ENCODE assay signal across 22 cellular contexts in genomic region chr4:142360657-142361056, GRCh38.
DNase-seq lines count a peak whose midpoint lies in the region; ATAC-seq and TF ChIP-seq lines count a peak whose summit lies in the region.
"Had no signal": no experiment of that assay in that cellular context is flagged by ENCODE, and none has a peak within 500 bp of the region (broad histone marks: within the 10 kb centered on the region; RNA-seq: fewer than 3 reads in every experiment).

No MANE protein-coding gene starts in this region.

- no peak overlapping the region for H3K4me2 ChIP-seq in PC-9

- H3K9me3 ChIP-seq in CD4-positive, alpha-beta T cell (ENCODE audit: control insufficient read depth, low read length) = no peaks in the 10 kb centered on the region
- H3K9me3 ChIP-seq in CD8-positive, alpha-beta T cell (ENCODE audit: low read length) = no peaks in the 10 kb centered on the region
- H3K9me3 ChIP-seq in PC-9 (ENCODE audit: insufficient read depth, low read depth) = no peaks in the 10 kb centered on the region
- H3K9me3 ChIP-seq in right cardiac atrium (ENCODE audit: control insufficient read depth, low read length) = no peaks in the 10 kb centered on the region

- H3K4me1 ChIP-seq in CD8-positive, alpha-beta T cell (ENCODE audit: insufficient read depth, low read length) = peaks cover 34% of the 10 kb centered on the region
- H3K4me1 ChIP-seq in PC-9 (replicated peaks; ENCODE audit: insufficient read depth) (no peaks in the 10 kb centered on the region), right cardiac atrium (ENCODE audit: control insufficient read depth, insufficient read depth, low read length) (peaks cover 1% of the 10 kb centered on the region)

- peak; percentile 29 to 49 for ATAC-seq in activated T-cell treated with anti-CD3 and anti-CD28 coated beads, Interleukin-2, amount 50 U/mL, for 4 hours
- ATAC-seq in CD4-positive, alpha-beta T cell (ENCODE audit: poor library complexity) = no peak
- ATAC-seq in CD8-positive, alpha-beta T cell = no peak
- ATAC-seq in central memory CD8-positive, alpha-beta T cell (replicated peaks; ENCODE audit: extremely low read depth, poor library complexity, severe bottlenecking) = no peak
- ATAC-seq in right cardiac atrium = no peak
- ATAC-seq: PC-3 had no signal

- intact Hi-C loops in CD4-positive, alpha-beta T cell (cut with DNase I, micrococcal nuclease) = loop anchor here in 1 of 2 experiments (5.0 kb wide), 1 partner anchor 202 kb away; no protein-coding TSS in a partner anchor
- intact Hi-C loops in CD8-positive, alpha-beta T cell (cut with DNase I, micrococcal nuclease) = no loop called here
- intact Hi-C loops in PC-9 (cut with micrococcal nuclease; ENCODE audit: unreplicated experiment) (no loop called here), right cardiac atrium (cut with DNase I) (no loop called here)

- no peaks in the 10 kb centered on the region for H3F3A ChIP-seq in PC-9 (ENCODE audit: insufficient read depth, low read depth)

- no peaks in the 10 kb centered on the region for H3K27me3 ChIP-seq in CD4-positive, alpha-beta T cell (ENCODE audit: control insufficient read depth, insufficient read depth, low read length)
- no peaks in the 10 kb centered on the region for H3K27me3 ChIP-seq in CD8-positive, alpha-beta T cell (ENCODE audit: insufficient read depth, low read length)
- H3K27me3 ChIP-seq in PC-9 (ENCODE audit: insufficient read depth, low read depth) (no peaks in the 10 kb centered on the region), right cardiac atrium (ENCODE audit: control insufficient read depth, insufficient read depth) (no peaks in the 10 kb centered on the region)

- H3K79me2 ChIP-seq in PC-9 (ENCODE audit: low read depth) = no peaks in the 10 kb centered on the region; the same call in 1 of the 2 replicates

- peak overlapping the region; percentile 7 for H3K27ac ChIP-seq in CD4-positive, alpha-beta T cell (ENCODE audit: low read depth, low read length)
- no peak overlapping the region for H3K27ac ChIP-seq in CD8-positive, alpha-beta T cell (ENCODE audit: low read depth, low read length)
- H3K27ac ChIP-seq in PC-9 = no peak overlapping the region
- no peak overlapping the region for H3K27ac ChIP-seq in right cardiac atrium (ENCODE audit: low read length)
- H3K27ac ChIP-seq: RWPE1 had no signal

- peaks cover 24% of the 10 kb centered on the region for H3K36me3 Mint-ChIP-seq in activated T-cell treated with anti-CD3 and anti-CD28 coated beads, Interleukin-2, amount 50 U/mL, for 4 hours (ENCODE audit: insufficient read depth)
- peaks cover 40% of the 10 kb centered on the region for H3K36me3 Mint-ChIP-seq in CD4-positive, alpha-beta T cell (ENCODE audit: low read depth)
- peaks cover 21% of the 10 kb centered on the region for H3K36me3 Mint-ChIP-seq in CD8-positive, alpha-beta T cell
- H3K36me3 Mint-ChIP-seq in central memory CD8-positive, alpha-beta T cell (ENCODE audit: insufficient read depth) = peaks cover 1% of the 10 kb centered on the region
- H3K36me3 Mint-ChIP-seq: IgD-negative memory B cell had no signal

- H3K27me3 Mint-ChIP-seq in activated T-cell treated with anti-CD3 and anti-CD28 coated beads, Interleukin-2, amount 50 U/mL, for 4 hours (ENCODE audit: low read depth) = no peaks in the 10 kb centered on the region
- H3K27me3 Mint-ChIP-seq in CD4-positive, alpha-beta T cell = no peaks in the 10 kb centered on the region
- no peaks in the 10 kb centered on the region for H3K27me3 Mint-ChIP-seq in CD8-positive, alpha-beta T cell (ENCODE audit: low read depth)
- no peaks in the 10 kb centered on the region for H3K27me3 Mint-ChIP-seq in central memory CD8-positive, alpha-beta T cell
- H3K27me3 Mint-ChIP-seq: IgD-negative memory B cell had no signal

- no peak for DNase-seq in activated T-cell treated with anti-CD3 and anti-CD28 coated beads, Interleukin-2, amount 50 U/mL, for 4 hours
- DNase-seq in activated T-cell treated with anti-CD3 and anti-CD28 coated beads for 4 hours (no peak), GM19238 (ENCODE audit: insufficient read length, low spot score) (no peak), PC-9 (no peak), right cardiac atrium (no peak)
- no peak for DNase-seq in CD4-positive, alpha-beta T cell
- no peak for DNase-seq in CD8-positive, alpha-beta T cell
- no peak for DNase-seq in central memory CD8-positive, alpha-beta T cell (ENCODE audit: low spot score in 2 of 2)
- DNase-seq: ACHN, C1 segment of cervical spinal cord, DMS153, EL, Karpas-422, NCI-H1048, NCI-H1436 treated with DMSO at 0.1 percent for 48 hours, NCI-H2029, NCI-H345, NCI-H524 treated with DMSO at 0.1 percent for 48 hours, PC-3, SIG-M5 had no signal

- 95% methylated on average over 1 of the region's 1 CpG for WGBS in right cardiac atrium

- H3K4me3 Mint-ChIP-seq in activated T-cell treated with anti-CD3 and anti-CD28 coated beads, Interleukin-2, amount 50 U/mL, for 4 hours = no peak overlapping the region
- H3K4me3 Mint-ChIP-seq in CD4-positive, alpha-beta T cell = peak overlapping the region; percentile 16
- no peak overlapping the region for H3K4me3 Mint-ChIP-seq in CD8-positive, alpha-beta T cell
- no peak overlapping the region for H3K4me3 Mint-ChIP-seq in central memory CD8-positive, alpha-beta T cell
- H3K4me3 Mint-ChIP-seq: IgD-negative memory B cell had no signal

- H3K4me1 Mint-ChIP-seq in activated T-cell treated with anti-CD3 and anti-CD28 coated beads, Interleukin-2, amount 50 U/mL, for 4 hours (ENCODE audit: low read depth) = peaks cover 83% of the 10 kb centered on the region
- peaks cover 92% of the 10 kb centered on the region for H3K4me1 Mint-ChIP-seq in CD4-positive, alpha-beta T cell (ENCODE audit: low read depth)
- H3K4me1 Mint-ChIP-seq in CD8-positive, alpha-beta T cell (ENCODE audit: low read depth) = peaks cover 77% of the 10 kb centered on the region
- peaks cover 63% of the 10 kb centered on the region for H3K4me1 Mint-ChIP-seq in central memory CD8-positive, alpha-beta T cell
- H3K4me1 Mint-ChIP-seq: IgD-negative memory B cell had no signal

- H2AFZ ChIP-seq in PC-9 = no peak overlapping the region

- BruUV-seq in PC-9 (replicated peaks; lab: Mats Ljungman, UMichigan) = no TSS peak

- H4K20me1 ChIP-seq in PC-9 (ENCODE audit: insufficient read depth) = no peaks in the 10 kb centered on the region

- CTCF ChIA-PET in CD4-positive, alpha-beta T cell (lab: Charles Lee) = no interaction called here
- CTCF ChIA-PET in CD8-positive, alpha-beta T cell (lab: Charles Lee) = no interaction called here
- CTCF ChIA-PET in PC-9 (lab: Charles Lee) = no interaction called here

- TF ChIP-seq CTCF in CD4-positive, alpha-beta T cell (IDR thresholded peaks at IDR 0.05) = no peak
- TF ChIP-seq CTCF in CD8-positive, alpha-beta T cell (IDR thresholded peaks at IDR 0.05) = no peak
- no peak for TF ChIP-seq CTCF in PC-9 (conservative IDR thresholded peaks at IDR 0.05)

- peaks cover 6% of the 10 kb centered on the region for H3K9me3 Mint-ChIP-seq in activated T-cell treated with anti-CD3 and anti-CD28 coated beads, Interleukin-2, amount 50 U/mL, for 4 hours
- peaks cover 2% of the 10 kb centered on the region for H3K9me3 Mint-ChIP-seq in CD4-positive, alpha-beta T cell
- H3K9me3 Mint-ChIP-seq in CD8-positive, alpha-beta T cell = peaks cover 3% of the 10 kb centered on the region
- H3K9me3 Mint-ChIP-seq in central memory CD8-positive, alpha-beta T cell = peaks cover 10% of the 10 kb centered on the region
- H3K9me3 Mint-ChIP-seq: IgD-negative memory B cell had no signal

- no peaks in the 10 kb centered on the region for H3K36me3 ChIP-seq in CD8-positive, alpha-beta T cell (ENCODE audit: insufficient read depth, low read length)
- no peaks in the 10 kb centered on the region for H3K36me3 ChIP-seq in PC-9 (ENCODE audit: low read depth)

- H3K9me2 ChIP-seq in PC-9 (ENCODE audit: insufficient read depth) = no peaks in the 10 kb centered on the region

- peak overlapping the region; percentile 89 for H3K27ac Mint-ChIP-seq in CD4-positive, alpha-beta T cell
- peak overlapping the region; percentile 69 for H3K27ac Mint-ChIP-seq in CD8-positive, alpha-beta T cell
- peak overlapping the region; percentile 38 for H3K27ac Mint-ChIP-seq in central memory CD8-positive, alpha-beta T cell (ENCODE audit: low read depth)
- H3K27ac Mint-ChIP-seq: IgD-negative memory B cell had no signal

- no peak overlapping the region for H3K4me3 ChIP-seq in CD8-positive, alpha-beta T cell (ENCODE audit: low read depth, low read length)
- H3K4me3 ChIP-seq in PC-9 = no peak overlapping the region
- no peak overlapping the region for H3K4me3 ChIP-seq in right cardiac atrium (ENCODE audit: low read length)

- POLR2A ChIA-PET in CD4-positive, alpha-beta T cell (lab: Charles Lee) = no interaction called here
- POLR2A ChIA-PET in CD8-positive, alpha-beta T cell (lab: Charles Lee) = interaction anchor here (0.9 kb wide), 1 partner anchor 13 kb away, joined by 3 read pairs; no protein-coding TSS in a partner anchor
- POLR2A ChIA-PET in PC-9 (lab: Charles Lee; ENCODE audit: unreplicated experiment) = no interaction called here

Comparison
In these comparisons a context has a peak if more than half of its experiments do, and no peak if none do; other contexts are left out.
1. ATAC-seq: peak in activated T-cell treated with anti-CD3 and anti-CD28 coated beads, Interleukin-2, amount 50 U/mL, for 4 hours (2 of 2); none in CD4-positive, alpha-beta T cell (single experiment), CD8-positive, alpha-beta T cell (single experiment), central memory CD8-positive, alpha-beta T cell (single experiment) and right cardiac atrium (0 of 2).
2. H3K27ac Mint-ChIP-seq: peak in every context shown above with its lines; median percentile 89 in CD4-positive, alpha-beta T cell; 69 in CD8-positive, alpha-beta T cell; 38 in central memory CD8-positive, alpha-beta T cell.